ENCODE assay signal across 8 cellular contexts in genomic region chr7:73828107-73828803, GRCh38. TPM values are rescaled to one million over a fixed set of nuclear protein-coding genes. Genes with fewer than 3 reads are reported as not detected.
DNase-seq lines count a peak whose midpoint lies in the region; ATAC-seq, FAIRE-seq and TF ChIP-seq lines count a peak whose summit lies in the region.

No MANE protein-coding gene starts in this region.

- peaks cover 44% of the 10 kb centered on the region for H3K79me2 ChIP-seq in PC-3 (ENCODE audit: low read length)
- no peaks in the 10 kb centered on the region; a peak in 1 of 4 replicates for H3K79me2 ChIP-seq in H1 (ENCODE audit: control insufficient read depth in 1 of 2, insufficient read depth in 2 of 2, low read length in 2 of 2)
- H3K79me2 ChIP-seq in osteoblast (ENCODE audit: insufficient read depth, low read length), result no peaks in the 10 kb centered on the region

- DNase-seq in CD1c-positive myeloid dendritic cell (ENCODE audit: extremely low spot score) (peak; percentile 29), IMR-90 (peak; percentile 64), PC-3 (peak; percentile 92), H1 (ENCODE audit: low read depth in 1 of 2, low spot score in 2 of 2) (no peak), osteoblast (ENCODE audit: insufficient read length, low spot score, missing footprints) (peak; percentile 97)
- no peak for DNase-seq in activated CD4-positive, alpha-beta T cell treated with anti-CD3 and anti-CD28 coated beads, Interleukin-2, amount 50 U/mL, for 4 hours

- H3F3A ChIP-seq in PC-3 (ENCODE audit: low read length, unreplicated experiment), result peaks cover 9% of the 10 kb centered on the region

- no peak for TF ChIP-seq EP300 in H1 (IDR thresholded peaks at IDR 0.05; ENCODE audit: borderline replicate concordance in 1 of 2, low read depth in 2 of 2, low read length in 2 of 2)

- ATAC-seq in IMR-90 (ENCODE audit: low read depth) (peak; percentile 51), PC-3 (peak; percentile 44), HG03139 (IDR thresholded peaks at IDR 0.05; ENCODE audit: unreplicated experiment) (no peak), GM18505 (IDR thresholded peaks at IDR 0.05; ENCODE audit: unreplicated experiment) (no peak)

- H3K4me3 ChIP-seq in IMR-90 (ENCODE audit: insufficient read depth, low read depth, low read length), result no peak overlapping the region
- 0 out of 2 replicates have a peak overlapping the region, but pooled peaks have one; percentile 99 for H3K4me3 ChIP-seq in PC-3 (ENCODE audit: low read length)
- no peak overlapping the region for H3K4me3 ChIP-seq in H1 (ENCODE audit: extremely low read depth in 1 of 4, insufficient read depth in 2 of 4, low read depth in 3 of 4, low read length in 4 of 4)
- no peak overlapping the region for H3K4me3 ChIP-seq in osteoblast (ENCODE audit: insufficient read depth, low read length)

- TF ChIP-seq CTCF in IMR-90 (conservative IDR thresholded peaks at IDR 0.05; ENCODE audit: low read depth, low read length) (no peak), PC-3 (conservative IDR thresholded peaks at IDR 0.05; ENCODE audit: low read depth, low read length) (no peak), H1 (IDR thresholded peaks at IDR 0.05; ENCODE audit: control extremely low read depth in 1 of 3, insufficient read depth in 1 of 3, low read depth in 1 of 3, low read length in 3 of 3) (no peak), osteoblast (IDR thresholded peaks at IDR 0.05; ENCODE audit: extremely low read depth, low read depth, low read length) (no peak)

- no peak for TF ChIP-seq POLR2A in IMR-90 (IDR thresholded peaks at IDR 0.05; ENCODE audit: low read depth, low read length)
- 0 out of 3 replicates have a peak, but pooled peaks of 1 of the 2 experiments have one; percentile 28 for TF ChIP-seq POLR2A in H1 (IDR thresholded peaks at IDR 0.05; ENCODE audit: control extremely low read depth in 1 of 2, low read depth in 2 of 2, low read length in 2 of 2)
- TF ChIP-seq POLR2A in GM18505 (IDR thresholded peaks at IDR 0.05; ENCODE audit: borderline replicate concordance, extremely low read depth, insufficient read depth, insufficient read length), result no peak

- H3K18ac ChIP-seq in IMR-90 (ENCODE audit: low read depth, low read length) (no peak overlapping the region), H1 (ENCODE audit: extremely low read depth, low read length) (peak overlapping the region; percentile 96)

- peak overlapping the region; percentile 61 for H2AK9ac ChIP-seq in IMR-90 (replicated peaks; ENCODE audit: low read depth, low read length, poor library complexity)

- in situ Hi-C loops in IMR-90 (cut with MboI; ENCODE audit: low sequenced_read_pairs), result no loop called here

- H3K4me2 ChIP-seq in IMR-90 (ENCODE audit: low read depth, low read length) (no peak overlapping the region), PC-3 (ENCODE audit: low read length) (peak overlapping the region; percentile 87), H1 (ENCODE audit: insufficient read depth in 1 of 2, low read depth in 2 of 2, low read length in 2 of 2) (peak overlapping the region; percentile 52 to 56), osteoblast (ENCODE audit: insufficient read depth, low read length) (peak overlapping the region; percentile 58)

- H3K9me3 ChIP-seq in IMR-90 (ENCODE audit: control insufficient read depth, insufficient read depth, low read length) (no peaks in the 10 kb centered on the region), PC-3 (ENCODE audit: low read length) (no peaks in the 10 kb centered on the region), H1 (ENCODE audit: insufficient read depth in 2 of 2, low read depth in 1 of 2, low read length in 1 of 2) (no peaks in the 10 kb centered on the region), osteoblast (ENCODE audit: low read depth, low read length) (no peaks in the 10 kb centered on the region)

- WGBS in IMR-90 (ENCODE audit: extremely low coverage in 2 of 2, insufficient read length in 1 of 2), 2 experiments, result 100% methylated on average over 1 of the region's 14 CpGs; no CpG with 5 or more reads in 1 of the 2 experiments
- 85% methylated on average over 13 of the region's 14 CpGs; no CpG with 5 or more reads in 1 of the 2 experiments for WGBS in H1 (ENCODE audit: extremely low coverage in 1 of 2, insufficient coverage in 1 of 2, insufficient read length in 1 of 2, insufficient replicate concordance in 2 of 2, low coverage in 1 of 2, low lambda C conversion rate in 2 of 2, missing lambda C conversion rate in 1 of 2), 2 experiments

- BruUV-seq in IMR-90 (replicated peaks; lab: Mats Ljungman, UMichigan) (no TSS peak), PC-3 (replicated peaks; lab: Mats Ljungman, UMichigan) (no TSS peak)

- H2BK120ac ChIP-seq in IMR-90 (ENCODE audit: low read depth, low read length) (peak overlapping the region; percentile 64), H1 (replicated peaks; ENCODE audit: low read depth, low read length) (peak overlapping the region; percentile 8)

- dilution Hi-C loops in IMR-90 (cut with HindIII; ENCODE audit: low sequenced_read_pairs, unreplicated experiment), result no loop called here

- H3K9ac ChIP-seq in IMR-90 (ENCODE audit: low read depth, low read length) (no peak overlapping the region), PC-3 (ENCODE audit: low read length) (peak overlapping the region; percentile 96), H1 (replicated peaks in 1 of 4; ENCODE audit: extremely low read depth in 1 of 4, low read depth in 3 of 4, low read length in 3 of 4) (0 out of 7 replicates have a peak overlapping the region, but pooled peaks of 1 of the 4 experiments have one; percentile 6)

- TF ChIP-seq RAD21 in IMR-90 (IDR thresholded peaks at IDR 0.05; ENCODE audit: low read length) (no peak), H1 (IDR thresholded peaks at IDR 0.05 in 1 of 2, conservative IDR thresholded peaks at IDR 0.05 in 1 of 2; ENCODE audit: low read depth in 2 of 2, low read length in 2 of 2) (no peak)

- 0 out of 3 replicates have a peak overlapping the region, but pooled peaks have one; percentile 30 for H2BK15ac ChIP-seq in IMR-90 (ENCODE audit: low read depth, low read length)
- H2BK15ac ChIP-seq in H1 (ENCODE audit: low read length), result peak overlapping the region; percentile 93; the same call in 1 of the 2 replicates

- H3K56ac ChIP-seq in IMR-90 (ENCODE audit: extremely low read depth, insufficient read depth, low read length) (no peak overlapping the region), H1 (replicated peaks; ENCODE audit: insufficient read length, low read depth, low read length) (no peak overlapping the region)

- intact Hi-C loops in IMR-90 (cut with micrococcal nuclease), result no loop called here
- intact Hi-C loops in PC-3 (cut with micrococcal nuclease), result loop anchor here (1.0 kb wide), 1 partner anchor 23 kb away; no protein-coding TSS in a partner anchor

- H2AFZ ChIP-seq in IMR-90 (replicated peaks; ENCODE audit: low read length, poor library complexity) (peak overlapping the region; percentile 75), PC-3 (ENCODE audit: low read length) (no peak overlapping the region), H1 (ENCODE audit: low read length) (no peak overlapping the region), osteoblast (ENCODE audit: low read length) (no peak overlapping the region)

- H4K8ac ChIP-seq in IMR-90 (ENCODE audit: low read depth in 2 of 2, low read length in 2 of 2) (peak overlapping the region in 1 of 2 experiments; percentile 28; a peak in 1 of 4 replicates), H1 (ENCODE audit: extremely low read depth, insufficient read depth, low read length) (no peak overlapping the region)

- H3K23ac ChIP-seq in IMR-90 (ENCODE audit: low read depth, low read length), result no peak overlapping the region; the same call in 1 of the 2 replicates
- H3K23ac ChIP-seq in H1 (ENCODE audit: insufficient read length), result no peak overlapping the region

- CTCF ChIA-PET in IMR-90 (lab: Yijun Ruan, JAX), result no interaction called here
- CTCF ChIA-PET in PC-3 (lab: Charles Lee), result interaction anchor here (2.5 kb wide), 1 partner anchor 22 kb away, joined by 18 read pairs; no protein-coding TSS in a partner anchor
- CTCF ChIA-PET in H1 (lab: Charles Lee; ENCODE audit: partially characterized antibody), result interaction anchor here (0.8 to 5.5 kb wide), 5 partner anchors 13 to 199 kb away, joined by 3 to 65 read pairs (median 23); partner anchors contain the start of gene METTL27

- peaks cover 0 to 7% of the 10 kb centered on the region in 2 experiments; a peak in 1 of 4 replicates for H3K79me1 ChIP-seq in IMR-90 (ENCODE audit: low read depth in 1 of 2, low read length in 2 of 2)
- H3K79me1 ChIP-seq in H1 (ENCODE audit: low read depth, low read length), result peaks cover 5% of the 10 kb centered on the region; the same call in 1 of the 2 replicates

- H4K91ac ChIP-seq in IMR-90 (ENCODE audit: insufficient read depth, low read depth, low read length), result peak overlapping the region; percentile 19; the same call in 1 of the 2 replicates
- H4K91ac ChIP-seq in H1 (replicated peaks; ENCODE audit: insufficient read length, low read length), result peak overlapping the region; percentile 49

- POLR2A ChIA-PET in IMR-90 (lab: Charles Lee; ENCODE audit: unreplicated experiment), result no interaction called here
- POLR2A ChIA-PET in PC-3 (lab: Charles Lee; ENCODE audit: unreplicated experiment), result interaction anchor here (1.0 to 1.2 kb wide), 2 partner anchors 22 to 89 kb away, joined by 6 to 8 read pairs; partner anchors contain the start of gene ABHD11
- POLR2A ChIA-PET in H1 (lab: Charles Lee; ENCODE audit: partially characterized antibody), result interaction anchor here (0.9 to 6.8 kb wide), 12 partner anchors 9 to 90 kb away, joined by 3 to 96 read pairs (median 4); partner anchors contain the start of genes ABHD11 and METTL27

- H3K23me2 ChIP-seq in H1 (ENCODE audit: low read depth, low read length), result peaks cover 17% of the 10 kb centered on the region; the same call in 1 of the 2 replicates

- FAIRE-seq in H1 (lab: Jason Lieb, UNC), result no peak

- no peak overlapping the region for H3K27ac ChIP-seq in IMR-90 (ENCODE audit: insufficient read depth, low read length)
- H3K27ac ChIP-seq in PC-3 (ENCODE audit: low read length), result peak overlapping the region; percentile 96
- no peak overlapping the region; the same call in 1 of the 2 replicates for H3K27ac ChIP-seq in H1 (ENCODE audit: low read depth, low read length)
- H3K27ac ChIP-seq in osteoblast (ENCODE audit: low read depth, low read length), result no peak overlapping the region

- H2BK20ac ChIP-seq in IMR-90 (ENCODE audit: low read depth, low read length) (peak overlapping the region; percentile 49; the same call in 1 of the 2 replicates), H1 (ENCODE audit: low read length) (0 out of 2 replicates have a peak overlapping the region, but pooled peaks have one; percentile 92)

- H3K27me3 ChIP-seq in IMR-90 (ENCODE audit: control insufficient read depth, insufficient read depth, low read length), result no peaks in the 10 kb centered on the region
- H3K27me3 ChIP-seq in PC-3 (ENCODE audit: low read length), result no peaks in the 10 kb centered on the region
- peaks cover 0 to 4% (median 0%) of the 10 kb centered on the region in 4 experiments; a peak in 2 of 7 replicates for H3K27me3 ChIP-seq in H1 (replicated peaks in 1 of 4; ENCODE audit: control insufficient read depth in 3 of 4, extremely low read depth in 1 of 4, insufficient read depth in 3 of 4, low read length in 3 of 4)
- no peaks in the 10 kb centered on the region for H3K27me3 ChIP-seq in osteoblast (ENCODE audit: insufficient read depth, low read length)

- H3K9me2 ChIP-seq in PC-3 (replicated peaks; ENCODE audit: low read length), result no peaks in the 10 kb centered on the region

- H3K14ac ChIP-seq in IMR-90 (replicated peaks; ENCODE audit: low read depth, low read length) (0 out of 2 replicates have a peak overlapping the region, but pooled peaks have one; percentile 29), H1 (ENCODE audit: insufficient read length) (no peak overlapping the region)

- H4K5ac ChIP-seq in IMR-90 (ENCODE audit: low read depth, low read length), result no peak overlapping the region
- no peak overlapping the region for H4K5ac ChIP-seq in H1 (ENCODE audit: insufficient read length, low read depth, low read length)

- peaks cover 31% of the 10 kb centered on the region for H3K9me1 ChIP-seq in IMR-90 (ENCODE audit: insufficient read depth, low read length)

- no peaks in the 10 kb centered on the region for H4K20me1 ChIP-seq in IMR-90 (ENCODE audit: insufficient read depth, low read length)
- peaks cover 21% of the 10 kb centered on the region for H4K20me1 ChIP-seq in PC-3 (ENCODE audit: low read length)
- H4K20me1 ChIP-seq in H1 (replicated peaks in 1 of 2; ENCODE audit: control insufficient read depth in 1 of 2, insufficient read depth in 2 of 2, low read length in 2 of 2), result no peaks in the 10 kb centered on the region
- H4K20me1 ChIP-seq in osteoblast (ENCODE audit: insufficient read depth, low read length), result no peaks in the 10 kb centered on the region

- peaks cover 13% of the 10 kb centered on the region for H3K4me1 ChIP-seq in IMR-90 (ENCODE audit: control insufficient read depth, insufficient read depth, low read length)
- peaks cover 59% of the 10 kb centered on the region for H3K4me1 ChIP-seq in PC-3 (ENCODE audit: insufficient read depth, low read length)
- H3K4me1 ChIP-seq in H1 (replicated peaks in 1 of 4; ENCODE audit: control insufficient read depth in 3 of 4, insufficient read depth in 4 of 4, low read length in 3 of 4), result peaks cover 22 to 52% (median 39%) of the 10 kb centered on the region in 4 experiments
- peaks cover 7% of the 10 kb centered on the region for H3K4me1 ChIP-seq in osteoblast (ENCODE audit: insufficient read depth, low read length)

- H2AK5ac ChIP-seq in IMR-90 (ENCODE audit: low read depth, low read length) (peak overlapping the region; percentile 78), H1 (ENCODE audit: low read depth, low read length) (no peak overlapping the region; the same call in 1 of the 2 replicates)

- H2BK5ac ChIP-seq in IMR-90 (ENCODE audit: low read depth, low read length, poor library complexity, severe bottlenecking) (no peak overlapping the region), H1 (ENCODE audit: low read depth, low read length) (peak overlapping the region; percentile 92; the same call in 1 of the 2 replicates)

- H3K36me3 ChIP-seq in IMR-90 (ENCODE audit: control insufficient read depth, insufficient read depth, low read length) (no peaks in the 10 kb centered on the region), PC-3 (ENCODE audit: low read depth, low read length) (peaks cover 12% of the 10 kb centered on the region), H1 (ENCODE audit: control insufficient read depth in 2 of 4, insufficient read depth in 4 of 4, low read length in 3 of 4) (no peaks in the 10 kb centered on the region), osteoblast (ENCODE audit: insufficient read depth, low read length) (no peaks in the 10 kb centered on the region)

- H3K4ac ChIP-seq in IMR-90 (ENCODE audit: low read depth, low read length) (peak overlapping the region; percentile 52; the same call in 1 of the 2 replicates), H1 (replicated peaks; ENCODE audit: insufficient read length, low read depth, low read length) (no peak overlapping the region)

- peak overlapping the region; percentile 88 for H2BK12ac ChIP-seq in H1 (ENCODE audit: low read depth, low read length)

RNA-seq across cellular contexts. Expression of gene CLDN4, which starts 2.5 kb away (rescaled TPM):
- total RNA-seq in IMR-90 (2012; rRNA removed), result 2.9 and 3.9 TPM in 2 replicates
- polyA plus RNA-seq in IMR-90 (2012; rRNA removed), result 3.8 and 4.4 TPM in 2 replicates
- 2.4 and 4.7 TPM in 2 replicates for polyA plus RNA-seq in IMR-90 (2012; cell fraction: cytosol; rRNA removed)
- 1.9 and 4.8 TPM in 2 replicates for polyA plus RNA-seq in IMR-90 (2012; cell fraction: nucleus; rRNA removed; ENCODE audit: low replicate concordance)
- 656 and 724 TPM in 2 replicates for total RNA-seq in PC-3 (2014; rRNA removed)
- total RNA-seq in H1 (2021; fragmentation: NEBNext Ultra II Directional; extraction: Animal tissue kit (Norgen Biotek cat#: 25700)), result 28.0 TPM in 2 replicates
- polyA plus RNA-seq in H1 (2011; rRNA removed), result 69.3 and 112 TPM in 2 replicates
- 77.0 TPM for polyA plus RNA-seq in H1 (2011; cell fraction: cytosol; rRNA removed)
- polyA plus RNA-seq in H1 (2011; cell fraction: nucleus; rRNA removed), result 68.1 TPM
- polyA plus RNA-seq in H1 (2012, experiment 1 of 2), result 23.8 to 46.5 TPM (median 45.3 TPM) in 4 replicates
- polyA plus RNA-seq in H1 (2012, experiment 2 of 2), result 45.3 TPM
- polyA plus RNA-seq in H1 (2013, experiment 1 of 2), result 57.8 TPM
- polyA plus RNA-seq in H1 (2013, experiment 2 of 2), result 59.7 TPM
- polyA minus RNA-seq in H1 (2011; rRNA and poly(A)+ RNA removed), result 30.3 and 31.4 TPM in 2 replicates
- 33.1 TPM for polyA minus RNA-seq in H1 (2011; cell fraction: cytosol; rRNA and poly(A)+ RNA removed)
- polyA minus RNA-seq in H1 (2011; cell fraction: nucleus; rRNA and poly(A)+ RNA removed), result 34.6 TPM
- total RNA-seq in osteoblast, result 0.36 and 0.59 TPM in 2 replicates

RNA-seq across cellular contexts. Expression of gene METTL27, which starts 14.1 kb away (rescaled TPM):
- total RNA-seq in IMR-90 (2012; rRNA removed) (1.7 and 2.3 TPM in 2 replicates), PC-3 (2014; rRNA removed) (0.35 and 3.3 TPM in 2 replicates), osteoblast (8.7 and 8.8 TPM in 2 replicates)
- polyA plus RNA-seq in IMR-90 (2012; rRNA removed) (4.3 and 5.2 TPM in 2 replicates), H1 (2011; rRNA removed) (12.0 and 21.6 TPM in 2 replicates)
- polyA plus RNA-seq in IMR-90 (2012; cell fraction: cytosol; rRNA removed), result 5.0 and 8.7 TPM in 2 replicates
- polyA plus RNA-seq in IMR-90 (2012; cell fraction: nucleus; rRNA removed; ENCODE audit: low replicate concordance), result 4.1 and 6.2 TPM in 2 replicates
- total RNA-seq in H1 (2021; fragmentation: NEBNext Ultra II Directional; extraction: Animal tissue kit (Norgen Biotek cat#: 25700)), result 5.6 and 6.2 TPM in 2 replicates
- polyA plus RNA-seq in H1 (2011; cell fraction: cytosol; rRNA removed), result 14.6 TPM
- polyA plus RNA-seq in H1 (2011; cell fraction: nucleus; rRNA removed), result 19.1 TPM
- 4.4 to 11.8 TPM (median 8.7 TPM) in 4 replicates for polyA plus RNA-seq in H1 (2012, experiment 1 of 2)
- 5.8 TPM for polyA plus RNA-seq in H1 (2012, experiment 2 of 2)
- polyA plus RNA-seq in H1 (2013, experiment 1 of 2), result 3.1 TPM
- polyA plus RNA-seq in H1 (2013, experiment 2 of 2), result 2.6 TPM
- polyA minus RNA-seq in H1 (2011; rRNA and poly(A)+ RNA removed), result 3.9 and 8.7 TPM in 2 replicates
- 5.5 TPM for polyA minus RNA-seq in H1 (2011; cell fraction: cytosol; rRNA and poly(A)+ RNA removed)
- polyA minus RNA-seq in H1 (2011; cell fraction: nucleus; rRNA and poly(A)+ RNA removed), result 14.0 TPM

RNA-seq across cellular contexts. Expression of gene TMEM270, which starts 32.7 kb away (rescaled TPM):
- total RNA-seq in IMR-90 (2012; rRNA removed) (not detected in 2 replicates), PC-3 (2014; rRNA removed) (3.8 TPM in 1 of 2 replicates, not detected in the other), osteoblast (not detected in 2 replicates)
- polyA plus RNA-seq in IMR-90 (2012; rRNA removed) (0.17 TPM in 1 of 2 replicates, not detected in the other), H1 (2011; rRNA removed) (0.26 and 0.33 TPM in 2 replicates)
- 0.19 TPM in 1 of 2 replicates, not detected in the other for polyA plus RNA-seq in IMR-90 (2012; cell fraction: cytosol; rRNA removed)
- polyA plus RNA-seq in IMR-90 (2012; cell fraction: nucleus; rRNA removed; ENCODE audit: low replicate concordance), result not detected in 2 replicates
- total RNA-seq in H1 (2021; fragmentation: NEBNext Ultra II Directional; extraction: Animal tissue kit (Norgen Biotek cat#: 25700)), result not detected in 2 replicates
- polyA plus RNA-seq in H1 (2011; cell fraction: cytosol; rRNA removed), result not detected
- not detected for polyA plus RNA-seq in H1 (2011; cell fraction: nucleus; rRNA removed)
- polyA plus RNA-seq in H1 (2012, experiment 1 of 2), result 0.23 TPM in 1 of 4 replicates, not detected in the others
- not detected for polyA plus RNA-seq in H1 (2012, experiment 2 of 2)
- 0.16 TPM for polyA plus RNA-seq in H1 (2013, experiment 1 of 2)
- not detected for polyA plus RNA-seq in H1 (2013, experiment 2 of 2)
- not detected in 2 replicates for polyA minus RNA-seq in H1 (2011; rRNA and poly(A)+ RNA removed)
- polyA minus RNA-seq in H1 (2011; cell fraction: cytosol; rRNA and poly(A)+ RNA removed), result not detected
- polyA minus RNA-seq in H1 (2011; cell fraction: nucleus; rRNA and poly(A)+ RNA removed), result not detected

RNA-seq across cellular contexts. Expression of gene CLDN3, which starts 58.2 kb away (rescaled TPM):
- total RNA-seq in IMR-90 (2012; rRNA removed), result 0.18 TPM in 1 of 2 replicates, not detected in the other
- 0.12 and 0.16 TPM in 2 replicates for polyA plus RNA-seq in IMR-90 (2012; rRNA removed)
- polyA plus RNA-seq in IMR-90 (2012; cell fraction: cytosol; rRNA removed), result 0.30 and 0.37 TPM in 2 replicates
- 0.12 TPM in 1 of 2 replicates, not detected in the other for polyA plus RNA-seq in IMR-90 (2012; cell fraction: nucleus; rRNA removed; ENCODE audit: low replicate concordance)
- total RNA-seq in PC-3 (2014; rRNA removed), result 51.6 and 70.7 TPM in 2 replicates
- total RNA-seq in H1 (2021; fragmentation: NEBNext Ultra II Directional; extraction: Animal tissue kit (Norgen Biotek cat#: 25700)), result 19.1 and 20.8 TPM in 2 replicates
- polyA plus RNA-seq in H1 (2011; rRNA removed), result 65.2 and 91.2 TPM in 2 replicates
- 58.8 TPM for polyA plus RNA-seq in H1 (2011; cell fraction: cytosol; rRNA removed)
- 34.8 TPM for polyA plus RNA-seq in H1 (2011; cell fraction: nucleus; rRNA removed)
- polyA plus RNA-seq in H1 (2012, experiment 1 of 2), result 9.8 to 35.8 TPM (median 30.8 TPM) in 4 replicates
- 21.8 TPM for polyA plus RNA-seq in H1 (2012, experiment 2 of 2)
- 21.4 TPM for polyA plus RNA-seq in H1 (2013, experiment 1 of 2)
- polyA plus RNA-seq in H1 (2013, experiment 2 of 2), result 23.6 TPM
- polyA minus RNA-seq in H1 (2011; rRNA and poly(A)+ RNA removed), result 9.0 and 10.2 TPM in 2 replicates
- 22.8 TPM for polyA minus RNA-seq in H1 (2011; cell fraction: cytosol; rRNA and poly(A)+ RNA removed)
- polyA minus RNA-seq in H1 (2011; cell fraction: nucleus; rRNA and poly(A)+ RNA removed), result 20.8 TPM
- total RNA-seq in osteoblast, result not detected in 2 replicates

Comparison
In these comparisons a context has a peak if more than half of its experiments do, and no peak if none do; other contexts are left out.
1. DNase-seq: peak in CD1c-positive myeloid dendritic cell (single experiment), IMR-90 (single experiment), PC-3 (single experiment) and osteoblast (single experiment); none in H1 (0 of 2) and activated CD4-positive, alpha-beta T cell treated with anti-CD3 and anti-CD28 coated beads, Interleukin-2, amount 50 U/mL, for 4 hours (0 of 2).
2. ATAC-seq: peak in IMR-90 (single experiment) and PC-3 (single experiment); none in HG03139 (single experiment) and GM18505 (single experiment).
3. RNA of gene CLDN4, which starts 2.5 kb away (total RNA-seq): 656 to 724 TPM in PC-3; 28.0 TPM in H1, 2.9 to 3.9 TPM in IMR-90 and 0.36 to 0.59 TPM in osteoblast; every median in the first group is over 10 times any median in the second.